ENCODE assay signal across 15 cellular contexts in genomic region chr22:31241936-31242335, GRCh38. TPM values are rescaled to one million over a fixed set of nuclear protein-coding genes. Genes with fewer than 3 reads are reported as not detected.
DNase-seq lines count a peak whose midpoint lies in the region; ATAC-seq and TF ChIP-seq lines count a peak whose summit lies in the region.
"Had no signal": no experiment of that assay in that cellular context is flagged by ENCODE, and none has a peak within 500 bp of the region (broad histone marks: within the 10 kb centered on the region; RNA-seq: fewer than 3 reads in every experiment).

No MANE protein-coding gene starts in this region.

- no peaks in the 10 kb centered on the region for H3K36me3 Mint-ChIP-seq in chondrocyte (ENCODE audit: low read depth)
- no peaks in the 10 kb centered on the region for H3K36me3 Mint-ChIP-seq in mesothelial cell of epicardium

- H3K9me3 Mint-ChIP-seq in chondrocyte (ENCODE audit: low read depth) (no peaks in the 10 kb centered on the region), mesothelial cell of epicardium (no peaks in the 10 kb centered on the region)
- H3K9me3 Mint-ChIP-seq: activated T-helper 2 cell treated with anti-CD3 and anti-CD28 coated beads, Interferon-gamma antibody, Interleukin-2, Interleukin-4, amounts not matched to agents 10 μg/mL and 5 μg/mL and 100 μg/mL, durations not matched to agents 14 hours and 24 hours and 36 hours; neural progenitor cell had no signal

- H3K27me3 Mint-ChIP-seq in chondrocyte (ENCODE audit: low read depth) = no peaks in the 10 kb centered on the region
- no peaks in the 10 kb centered on the region for H3K27me3 Mint-ChIP-seq in mesothelial cell of epicardium (ENCODE audit: low read depth)

- POLR2A ChIA-PET in AG04450 (lab: Yijun Ruan, JAX) = interaction anchor here (0.7 kb wide), 1 partner anchor 287 kb away, joined by 4 read pairs; no protein-coding TSS in a partner anchor

- H3K27ac Mint-ChIP-seq in chondrocyte (ENCODE audit: unreplicated experiment) (peak overlapping the region; percentile 73), mesothelial cell of epicardium (peak overlapping the region; percentile 83)
- H3K27ac Mint-ChIP-seq: activated T-helper 2 cell treated with anti-CD3 and anti-CD28 coated beads, Interferon-gamma antibody, Interleukin-2, Interleukin-4, amounts not matched to agents 10 μg/mL and 5 μg/mL and 100 μg/mL, durations not matched to agents 14 hours and 24 hours and 36 hours; neural progenitor cell had no signal

- no peak overlapping the region for H3K4me3 Mint-ChIP-seq in chondrocyte (ENCODE audit: unreplicated experiment)
- no peak overlapping the region for H3K4me3 Mint-ChIP-seq in mesothelial cell of epicardium
- H3K4me3 Mint-ChIP-seq: CD14-positive monocyte, neural progenitor cell had no signal

- TF ChIP-seq CTCF in AG04450 (IDR thresholded peaks at IDR 0.05; ENCODE audit: low read depth, low read length) (peak; percentile 36; the same call in 1 of the 2 replicates), chondrocyte (IDR thresholded peaks at IDR 0.05) (peak; percentile 58), mesothelial cell of epicardium (IDR thresholded peaks at IDR 0.05; ENCODE audit: unreplicated experiment) (peak; percentile 15)

- H3K4me3 ChIP-seq in AG04450 (ENCODE audit: low read depth, low read length) = no peak overlapping the region
- H3K4me3 ChIP-seq: neural progenitor cell, vagina had no signal

- no peaks in the 10 kb centered on the region for H3K27me3 ChIP-seq in AG04450 (ENCODE audit: control insufficient read depth, insufficient read depth, low read length)
- H3K27me3 ChIP-seq: neural progenitor cell, vagina had no signal

- DNase-seq in AG04450 (ENCODE audit: low read depth, low spot score) (no peak), HS-5 (ENCODE audit: low read depth) (peak; percentile 43), chondrocyte (ENCODE audit: low spot score) (no peak), mesothelial cell of epicardium (ENCODE audit: low spot score in 2 of 2, unreplicated experiment in 2 of 2) (no peak), GDM1 (lab: John Stamatoyannopoulos, UW) (no peak)
- DNase-seq: activated CD4-positive, alpha-beta T cell treated with anti-CD3 and anti-CD28 coated beads for 4 hours; kidney; NCI-H2107 had no signal

- ATAC-seq in HG03097 (IDR thresholded peaks at IDR 0.05; ENCODE audit: low FRiP score, unreplicated experiment) = no peak
- ATAC-seq in GM21529 (IDR thresholded peaks at IDR 0.05; ENCODE audit: unreplicated experiment) = no peak
- ATAC-seq in HG03135 (IDR thresholded peaks at IDR 0.05; ENCODE audit: unreplicated experiment) = no peak

- no peaks in the 10 kb centered on the region for H3K9me3 ChIP-seq in AG04450 (ENCODE audit: control insufficient read depth, insufficient read depth, low read length)
- H3K9me3 ChIP-seq: vagina had no signal

- H3K27ac ChIP-seq in AG04450 (ENCODE audit: low read depth, low read length) = no peak overlapping the region
- H3K27ac ChIP-seq: neural progenitor cell, vagina had no signal

- CTCF ChIA-PET in AG04450 (lab: Charles Lee) = interaction anchor here (0.7 to 2.6 kb wide), 8 partner anchors 10 to 72 kb away, joined by 3 to 17 read pairs (median 4); partner anchors contain the start of genes LIMK2 and PIK3IP1

- H3K4me1 Mint-ChIP-seq in chondrocyte (ENCODE audit: low read depth) (peaks cover 67% of the 10 kb centered on the region), mesothelial cell of epicardium (peaks cover 50% of the 10 kb centered on the region)

RNA-seq across cellular contexts. Expression of gene LIMK2, which starts 29.8 kb away (rescaled TPM):
- 5.0 and 9.0 TPM in 2 replicates for polyA plus RNA-seq in AG04450 (2011; rRNA removed)
- polyA minus RNA-seq in AG04450 (2011; rRNA and poly(A)+ RNA removed) = 7.5 and 7.6 TPM in 2 replicates
- total RNA-seq in chondrocyte (54.4 to 91.0 TPM (median 58.6 TPM) in 3 replicates), mesothelial cell of epicardium (109 to 121 TPM (median 117 TPM) in 3 replicates)

RNA-seq across cellular contexts. Expression of gene PIK3IP1, which starts 50.4 kb away (rescaled TPM):
- 23.3 and 23.8 TPM in 2 replicates for polyA plus RNA-seq in AG04450 (2011; rRNA removed)
- polyA minus RNA-seq in AG04450 (2011; rRNA and poly(A)+ RNA removed) = 15.6 and 22.2 TPM in 2 replicates
- 5.0 to 6.8 TPM (median 5.6 TPM) in 3 replicates for total RNA-seq in chondrocyte
- total RNA-seq in mesothelial cell of epicardium = 16.9 to 19.1 TPM (median 17.4 TPM) in 3 replicates
